Comparison of ENCODE assay signal across 17 cellular contexts in the genomic region with DNA sequence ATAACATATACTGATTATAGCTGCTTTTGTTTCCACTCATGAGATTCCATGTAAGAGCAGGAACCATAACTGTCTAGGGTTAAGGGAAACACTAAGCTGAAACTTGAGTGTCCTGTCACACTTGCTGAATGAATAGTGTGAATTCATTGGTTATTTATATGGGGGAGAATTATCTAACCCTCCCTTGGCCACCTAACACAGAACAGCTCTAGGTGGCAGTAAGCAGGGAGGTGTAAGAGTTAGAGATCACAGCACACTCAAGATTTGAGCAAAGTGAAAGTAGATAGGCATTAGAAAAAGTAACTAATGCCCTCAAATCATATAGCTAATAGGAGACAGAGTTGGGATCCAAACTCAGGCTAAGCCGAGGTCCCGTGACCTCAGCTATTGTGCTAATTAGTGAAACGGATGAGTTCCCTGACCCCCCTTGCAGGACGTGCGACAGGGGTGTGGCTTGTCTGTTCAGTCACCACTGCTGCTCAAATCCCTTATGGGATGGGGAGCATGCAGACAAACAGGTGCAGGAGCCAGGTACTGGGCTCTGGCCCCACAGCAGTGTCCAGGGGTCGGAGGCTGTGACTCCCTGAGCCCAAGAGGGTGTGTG. TPM values are rescaled to one million over a fixed set of nuclear protein-coding genes. Genes with fewer than 3 reads are reported as not detected.
A peak's percentile ranks its signal among the peaks of the same experiment; 100 is the strongest.
DNase-seq lines count a peak whose midpoint lies in the region; ATAC-seq, FAIRE-seq and TF ChIP-seq lines count a peak whose summit lies in the region.
"Had no signal": no experiment of that assay in that cellular context is flagged by ENCODE, and none has a peak within 500 bp of the region (broad histone marks: within the 10 kb centered on the region; RNA-seq: fewer than 3 reads in every experiment).

No MANE protein-coding gene starts in this region.

- intact Hi-C loops in left colon (cut with DNase I, micrococcal nuclease) (no loop called here), CD14-positive monocyte (cut with micrococcal nuclease) (no loop called here), A673 (cut with micrococcal nuclease; ENCODE audit: unreplicated experiment) (no loop called here)

- no peaks in the 10 kb centered on the region for H3K79me2 ChIP-seq in astrocyte (ENCODE audit: insufficient read depth, low read length)

- POLR2A ChIA-PET in A673 (lab: Charles Lee; ENCODE audit: low non-redundant PET) = no interaction called here

- H3K4me1 ChIP-seq in astrocyte (ENCODE audit: insufficient read depth, low read length) (no peaks in the 10 kb centered on the region), skeletal muscle satellite cell (ENCODE audit: control insufficient read depth, insufficient read depth, low read length) (peaks cover 9% of the 10 kb centered on the region), A673 (ENCODE audit: insufficient read depth, low read length, poor library complexity, severe bottlenecking) (no peaks in the 10 kb centered on the region)
- H3K4me1 ChIP-seq: suprapubic skin had no signal

- H3K4me2 ChIP-seq in astrocyte (ENCODE audit: low read length) = peak overlapping the region; percentile 12
- peak overlapping the region; percentile 44 for H3K4me2 ChIP-seq in skeletal muscle satellite cell (ENCODE audit: low read length)

- peaks cover 1% of the 10 kb centered on the region; the same call in 1 of the 2 replicates for H3K27me3 Mint-ChIP-seq in HFFc6 (ENCODE audit: insufficient read depth)
- peaks cover under 1% of the 10 kb centered on the region for H3K27me3 Mint-ChIP-seq in astrocyte (ENCODE audit: low read depth, unreplicated experiment)
- peaks cover 0 to 4% (median 2%) of the 10 kb centered on the region in 3 donors for H3K27me3 Mint-ChIP-seq in CD14-positive monocyte (ENCODE audit: low read depth in 3 of 3)

- H3K9me3 ChIP-seq in astrocyte (ENCODE audit: insufficient read depth, low read depth, low read length) = no peaks in the 10 kb centered on the region
- no peaks in the 10 kb centered on the region for H3K9me3 ChIP-seq in skeletal muscle satellite cell (replicated peaks; ENCODE audit: low read length)
- no peaks in the 10 kb centered on the region for H3K9me3 ChIP-seq in A673 (ENCODE audit: low read depth, low read length, poor library complexity, severe bottlenecking)
- H3K9me3 ChIP-seq: suprapubic skin had no signal

- BruUV-seq in A673 (replicated peaks; lab: Mats Ljungman, UMichigan) = no TSS peak

- no peaks in the 10 kb centered on the region for H4K20me1 ChIP-seq in astrocyte (ENCODE audit: insufficient read depth, low read length)

- no peak overlapping the region for H3K27ac Mint-ChIP-seq in HFFc6
- H3K27ac Mint-ChIP-seq in astrocyte (ENCODE audit: unreplicated experiment) = no peak overlapping the region
- H3K27ac Mint-ChIP-seq in CD14-positive monocyte = no peak overlapping the region
- H3K27ac Mint-ChIP-seq: memory B cell had no signal

- no peak overlapping the region for H3K27ac ChIP-seq in astrocyte (ENCODE audit: low read depth, low read length)
- H3K27ac ChIP-seq in A673 (ENCODE audit: low read depth, low read length, poor library complexity, severe bottlenecking) = no peak overlapping the region
- H3K27ac ChIP-seq: suprapubic skin had no signal

- DNase-seq in HFFc6 (no peak), astrocyte (ENCODE audit: low read depth) (no peak), left colon (peak in 1 of 2 donors; percentile 38), CD14-positive monocyte (ENCODE audit: low spot score) (no peak), A673 (ENCODE audit: low spot score) (no peak)
- DNase-seq: C1 segment of cervical spinal cord; DND-41; KG1; NCI-H1417; NCI-H2227 treated with DMSO at 0.1 percent for 48 hours; occipital lobe; stimulated activated CD4-positive, alpha-beta T cell treated with anti-CD3 and anti-CD28 coated beads, Interleukin-12 subunit alpha, Interleukin-12 subunit beta, amount 100 ng/mL, for 4 hours had no signal

- H3K4me1 Mint-ChIP-seq in HFFc6 (ENCODE audit: low read depth) (peaks cover 24% of the 10 kb centered on the region), astrocyte (ENCODE audit: low read depth, unreplicated experiment) (peaks cover 2% of the 10 kb centered on the region), CD14-positive monocyte (peaks cover 20% of the 10 kb centered on the region)
- H3K4me1 Mint-ChIP-seq: memory B cell had no signal

- no peak for FAIRE-seq in astrocyte (lab: Jason Lieb, UNC)

- H3K9me3 Mint-ChIP-seq in HFFc6 = no peaks in the 10 kb centered on the region
- H3K9me3 Mint-ChIP-seq in astrocyte (ENCODE audit: unreplicated experiment) = peaks cover 4% of the 10 kb centered on the region
- H3K9me3 Mint-ChIP-seq in CD14-positive monocyte = peaks cover 0 to 2% (median 0%) of the 10 kb centered on the region in 7 donors
- H3K9me3 Mint-ChIP-seq: memory B cell had no signal

- H3K4me3 Mint-ChIP-seq in HFFc6 = peak overlapping the region; percentile 48
- no peak overlapping the region for H3K4me3 Mint-ChIP-seq in astrocyte (ENCODE audit: unreplicated experiment)
- H3K4me3 Mint-ChIP-seq in CD14-positive monocyte = peak overlapping the region in 1 of 2 donors; percentile 39
- H3K4me3 Mint-ChIP-seq: memory B cell had no signal

- H3K4me3 ChIP-seq in astrocyte (ENCODE audit: insufficient read depth, low read depth, low read length) = no peak overlapping the region
- no peak overlapping the region for H3K4me3 ChIP-seq in skeletal muscle satellite cell (ENCODE audit: low read length)
- no peak overlapping the region for H3K4me3 ChIP-seq in A673 (ENCODE audit: low read depth, low read length, poor library complexity, severe bottlenecking)
- H3K4me3 ChIP-seq: suprapubic skin had no signal

- CTCF ChIA-PET in A673 (lab: Charles Lee) = no interaction called here

- no peak overlapping the region for H3K9ac ChIP-seq in astrocyte (ENCODE audit: low read length)
- no peak overlapping the region for H3K9ac ChIP-seq in skeletal muscle satellite cell (ENCODE audit: low read depth, low read length)

- no peaks in the 10 kb centered on the region for H3K36me3 ChIP-seq in astrocyte (ENCODE audit: insufficient read depth, low read length)
- H3K36me3 ChIP-seq in skeletal muscle satellite cell (ENCODE audit: insufficient read depth, low read length) = no peaks in the 10 kb centered on the region
- no peaks in the 10 kb centered on the region for H3K36me3 ChIP-seq in A673 (ENCODE audit: insufficient read depth, low read length, poor library complexity, severe bottlenecking)
- H3K36me3 ChIP-seq: suprapubic skin had no signal

- no peak overlapping the region for H2AFZ ChIP-seq in astrocyte (ENCODE audit: low read depth, low read length)

- TF ChIP-seq CTCF in HFFc6 (IDR thresholded peaks at IDR 0.05) (no peak), astrocyte (IDR thresholded peaks at IDR 0.05; ENCODE audit: insufficient read depth, low read depth, low read length) (no peak), CD14-positive monocyte (IDR thresholded peaks at IDR 0.05) (no peak), A673 (conservative IDR thresholded peaks at IDR 0.05; ENCODE audit: low read depth, low read length) (no peak)

- no peaks in the 10 kb centered on the region for H3K27me3 ChIP-seq in astrocyte (ENCODE audit: insufficient read depth, low read length)
- no peaks in the 10 kb centered on the region for H3K27me3 ChIP-seq in skeletal muscle satellite cell (ENCODE audit: control insufficient read depth, insufficient read depth, low read length)
- no peaks in the 10 kb centered on the region for H3K27me3 ChIP-seq in A673 (replicated peaks; ENCODE audit: insufficient read depth, low read depth, low read length, poor library complexity)
- H3K27me3 ChIP-seq: suprapubic skin had no signal

- H3K36me3 Mint-ChIP-seq in HFFc6 (ENCODE audit: low read depth) (no peaks in the 10 kb centered on the region), astrocyte (ENCODE audit: low read depth, unreplicated experiment) (peaks cover 3% of the 10 kb centered on the region), CD14-positive monocyte (no peaks in the 10 kb centered on the region)
- H3K36me3 Mint-ChIP-seq: memory B cell had no signal

- ATAC-seq in left colon (peak; percentile 50), GM21717 (IDR thresholded peaks at IDR 0.05; ENCODE audit: unreplicated experiment) (no peak)
- ATAC-seq: activated CD4-positive, CD25-positive, alpha-beta regulatory T cell treated with anti-CD3 and anti-CD28 coated beads, Interleukin-2, amount 50 U/mL, for 24 hours had no signal

RNA-seq across cellular contexts. Expression of a gene that starts 27.7 kb away (rescaled TPM):
- total RNA-seq in HFFc6 (2021; fragmentation: NEBNext Ultra II Directional; extraction: Animal tissue kit (Norgen Biotek cat#: 25700)) = 100 to 1,000 TPM in 1 of 6 experiments, 10 to 100 TPM in 5; 78.3 to 103 (median 90.8) TPM
- total RNA-seq in astrocyte (45.4 and 48.2 TPM in 2 replicates), left colon (10 to 100 TPM; 82.0 to 85.3 TPM), A673 (2021) (9.7 and 9.8 TPM in 2 replicates)
- 25.3 and 26.0 TPM in 2 replicates for total RNA-seq in skeletal muscle satellite cell (2012; rRNA removed)
- polyA plus RNA-seq in CD14-positive monocyte = 10 to 100 TPM; 21.6 to 24.8 TPM

RNA-seq across cellular contexts. Expression of a gene that starts 41.3 kb away (rescaled TPM):
- 10 to 100 TPM; 16.0 to 25.8 (median 18.1) TPM for total RNA-seq in HFFc6 (2021; fragmentation: NEBNext Ultra II Directional; extraction: Animal tissue kit (Norgen Biotek cat#: 25700))
- 15.1 and 18.3 TPM in 2 replicates for total RNA-seq in astrocyte
- 10 to 100 TPM; 23.9 to 39.0 TPM for total RNA-seq in left colon
- total RNA-seq in skeletal muscle satellite cell (2012; rRNA removed) = 29.1 and 31.9 TPM in 2 replicates
- polyA plus RNA-seq in CD14-positive monocyte = 10 to 100 TPM; 32.9 to 34.5 TPM
- total RNA-seq in A673 (2021) = 6.3 and 9.9 TPM in 2 replicates
